8 cellular contexts compared by ENCODE assay signal in the genomic region with DNA sequence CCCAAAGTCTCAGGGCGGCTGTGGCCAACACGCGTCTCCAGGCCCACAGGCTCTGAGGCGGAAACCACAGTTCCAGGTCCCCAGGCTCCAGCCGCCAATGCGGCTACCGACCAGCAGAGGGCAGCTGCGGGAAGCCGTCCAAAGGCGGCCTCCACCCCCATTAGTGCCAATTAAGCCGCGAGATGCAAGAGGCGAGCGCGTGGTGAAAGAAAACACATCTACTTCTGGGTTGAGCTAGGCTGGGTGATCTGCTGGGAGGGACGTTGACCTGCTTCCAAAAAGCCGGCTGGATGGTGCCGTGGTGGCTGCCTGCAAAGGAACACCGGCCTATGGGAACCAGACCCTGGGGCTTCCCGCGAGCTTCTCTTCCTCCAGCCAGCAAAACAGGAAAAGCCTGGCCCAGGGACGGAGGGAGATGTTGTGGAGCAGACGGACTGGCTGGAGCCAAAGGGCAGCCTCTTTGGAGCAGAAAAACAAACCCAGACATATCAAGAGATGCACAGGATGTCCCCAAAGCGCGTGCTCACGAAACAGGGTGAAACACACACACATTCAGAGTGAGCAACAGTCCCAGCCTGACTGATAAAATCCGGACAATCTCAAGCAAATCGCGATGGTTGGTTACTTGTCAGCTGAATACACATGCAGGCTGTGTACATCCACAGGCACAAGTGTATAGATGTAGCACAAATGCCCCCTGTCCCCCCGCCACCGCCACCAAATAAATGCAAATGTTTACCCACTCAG.
DNase-seq lines count a peak whose midpoint lies in the region; TF ChIP-seq lines count a peak whose summit lies in the region.

No MANE protein-coding gene starts in this region.

- H3K4ac ChIP-seq in H9 (ENCODE audit: low read depth, low read length): no peak overlapping the region

- H3K23ac ChIP-seq in H9 (ENCODE audit: insufficient read length, low read depth, low read length): no peak overlapping the region

- no peak overlapping the region for H2BK5ac ChIP-seq in H9 (ENCODE audit: insufficient read length, low read length)

- H3K27ac ChIP-seq in H9 (ENCODE audit: insufficient read length, low read depth, low read length): no peak overlapping the region
- no peak overlapping the region for H3K27ac ChIP-seq in RWPE1
- H3K27ac ChIP-seq in ascending aorta: peak overlapping the region in 1 of 2 donors; percentile 51

- H4K5ac ChIP-seq in H9 (ENCODE audit: insufficient read length, low read depth, low read length): no peak overlapping the region

- no peaks in the 10 kb centered on the region for H3K9me3 Mint-ChIP-seq in H9

- H3K14ac ChIP-seq in H9 (ENCODE audit: insufficient read depth, low read length): peak overlapping the region; percentile 59; the same call in 1 of the 2 replicates

- H2BK120ac ChIP-seq in H9 (ENCODE audit: low read depth, low read length, poor library complexity, severe bottlenecking): no peak overlapping the region

- no peak overlapping the region for H3T11ph ChIP-seq in H9 (ENCODE audit: low read length)

- H3K9ac ChIP-seq in H9 (ENCODE audit: extremely low read depth, insufficient read length, low read length): no peak overlapping the region

- CTCF ChIA-PET in RWPE1 (lab: Yijun Ruan, JAX): interaction anchor here (0.6 to 1.5 kb wide), 13 partner anchors 9 to 1050 kb away, joined by 3 to 6 read pairs (median 3); no protein-coding TSS in a partner anchor

- peak overlapping the region; percentile 58 for H4K8ac ChIP-seq in H9 (replicated peaks; ENCODE audit: insufficient read length, low read depth, low read length)

- H3K4me3 ChIP-seq in GM12864 (ENCODE audit: low read depth, low read length) (no peak overlapping the region), ascending aorta (peak overlapping the region; percentile 48 to 57)

- H2AFZ ChIP-seq in H9 (ENCODE audit: low read length): no peak overlapping the region

- TF ChIP-seq CTCF in GM12864 (IDR thresholded peaks at IDR 0.05; ENCODE audit: low read depth, low read length, missing control alignments) (peak; percentile 94), H9 (conservative IDR thresholded peaks at IDR 0.05) (peak; percentile 98), LNCAP (IDR thresholded peaks at IDR 0.05) (peak; percentile 94), RWPE1 (conservative IDR thresholded peaks at IDR 0.05; ENCODE audit: low read depth) (peak; percentile 95), ascending aorta (IDR thresholded peaks at IDR 0.05) (peak; percentile 85 to 95 (median 87))

- DNase-seq in GM12864 (ENCODE audit: low read depth) (no peak), H9 (peak; percentile 88), RWPE1 (ENCODE audit: low spot score) (peak; percentile 74), ascending aorta (ENCODE audit: low spot score in 2 of 2) (peak in 1 of 2 donors; percentile 83), hippocampal formation (lab: John Stamatoyannopoulos, UW) (peak; percentile 56 to 61), renal cortical epithelial cell (ENCODE audit: low read depth) (peak; percentile 15), cortex of kidney (lab: John Stamatoyannopoulos, UW) (no peak)

- peak overlapping the region; percentile 49 for H3K4me2 ChIP-seq in H9 (ENCODE audit: insufficient read depth, insufficient read length, low read length)

- peak overlapping the region; percentile 59 for H3K18ac ChIP-seq in H9 (ENCODE audit: insufficient read length, low read depth, low read length)

- no peaks in the 10 kb centered on the region for H3K79me2 ChIP-seq in H9 (ENCODE audit: insufficient read depth, low read length)

- no peaks in the 10 kb centered on the region for H4K20me1 ChIP-seq in H9 (ENCODE audit: control insufficient read depth, insufficient read depth, insufficient read length)

- no peak overlapping the region for H3K56ac ChIP-seq in H9 (ENCODE audit: insufficient read length, low read depth, low read length)

- H3K27me3 Mint-ChIP-seq in H9 (ENCODE audit: low read depth): no peaks in the 10 kb centered on the region

- no CpG with 5 or more reads among the region's 31 CpGs for whole genome bisulfite sequencing in H9 (ENCODE audit: extremely low coverage, insufficient read length, low lambda C conversion rate)

- H3K27me3 ChIP-seq in H9 (ENCODE audit: insufficient read depth, low read length): peaks cover 2% of the 10 kb centered on the region; the same call in 1 of the 2 replicates
- no peaks in the 10 kb centered on the region for H3K27me3 ChIP-seq in ascending aorta

- no peak overlapping the region for H4K91ac ChIP-seq in H9 (ENCODE audit: insufficient read length, low read depth, low read length)

- H3K23me2 ChIP-seq in H9 (ENCODE audit: insufficient read length, low read depth, low read length, poor library complexity, severe bottlenecking): no peaks in the 10 kb centered on the region

- H3K9me3 ChIP-seq in H9 (ENCODE audit: control insufficient read depth, low read depth, low read length): no peaks in the 10 kb centered on the region
- no peaks in the 10 kb centered on the region for H3K9me3 ChIP-seq in ascending aorta

- H3K27ac Mint-ChIP-seq in H9: no peak overlapping the region; a peak in 1 of 7 replicates

- H3K79me1 ChIP-seq in H9 (ENCODE audit: insufficient read depth, low read depth, low read length, poor library complexity, severe bottlenecking): no peaks in the 10 kb centered on the region

- no peaks in the 10 kb centered on the region for H3K36me3 Mint-ChIP-seq in H9 (ENCODE audit: insufficient read depth in 1 of 3, low read depth in 3 of 3)

- H3K4me1 ChIP-seq in H9 (ENCODE audit: insufficient read depth, low read length): no peaks in the 10 kb centered on the region
- no peaks in the 10 kb centered on the region for H3K4me1 ChIP-seq in ascending aorta

- POLR2A ChIA-PET in RWPE1 (lab: Yijun Ruan, JAX; ENCODE audit: low non-redundant PET): no interaction called here

- no peak overlapping the region for H2BK15ac ChIP-seq in H9 (ENCODE audit: low read depth, low read length)

- H2BK12ac ChIP-seq in H9 (ENCODE audit: insufficient read length, low read depth, low read length): no peak overlapping the region

- H3K4me1 Mint-ChIP-seq in H9: peaks cover 4 to 8% of the 10 kb centered on the region in 2 experiments; a peak in 3 of 4 replicates

- intact Hi-C loops in ascending aorta (cut with DNase I): loop anchor here (1.0 to 5.0 kb wide), 2 partner anchors 413 to 921 kb away; no protein-coding TSS in a partner anchor

- no peak overlapping the region for H2AK5ac ChIP-seq in H9 (ENCODE audit: insufficient read length, low read length)

- no peak overlapping the region for H2BK20ac ChIP-seq in H9 (ENCODE audit: low read depth, low read length, poor library complexity, severe bottlenecking)

- no peaks in the 10 kb centered on the region for H3K36me3 ChIP-seq in ascending aorta

- peak overlapping the region; percentile 62 to 67; a peak in 4 of 5 replicates for H3K4me3 Mint-ChIP-seq in H9

Comparison
In these comparisons a context has a peak if more than half of its experiments do, and no peak if none do; other contexts are left out.
1. DNase-seq: peak in H9 (single experiment), RWPE1 (single experiment), hippocampal formation (2 of 2) and renal cortical epithelial cell (single experiment); none in GM12864 (single experiment) and cortex of kidney (single experiment).
2. Peak in every context shown above with its lines, with median percentiles within 50 percentile points of each other: CTCF ChIP-seq.